In the genomic region with DNA sequence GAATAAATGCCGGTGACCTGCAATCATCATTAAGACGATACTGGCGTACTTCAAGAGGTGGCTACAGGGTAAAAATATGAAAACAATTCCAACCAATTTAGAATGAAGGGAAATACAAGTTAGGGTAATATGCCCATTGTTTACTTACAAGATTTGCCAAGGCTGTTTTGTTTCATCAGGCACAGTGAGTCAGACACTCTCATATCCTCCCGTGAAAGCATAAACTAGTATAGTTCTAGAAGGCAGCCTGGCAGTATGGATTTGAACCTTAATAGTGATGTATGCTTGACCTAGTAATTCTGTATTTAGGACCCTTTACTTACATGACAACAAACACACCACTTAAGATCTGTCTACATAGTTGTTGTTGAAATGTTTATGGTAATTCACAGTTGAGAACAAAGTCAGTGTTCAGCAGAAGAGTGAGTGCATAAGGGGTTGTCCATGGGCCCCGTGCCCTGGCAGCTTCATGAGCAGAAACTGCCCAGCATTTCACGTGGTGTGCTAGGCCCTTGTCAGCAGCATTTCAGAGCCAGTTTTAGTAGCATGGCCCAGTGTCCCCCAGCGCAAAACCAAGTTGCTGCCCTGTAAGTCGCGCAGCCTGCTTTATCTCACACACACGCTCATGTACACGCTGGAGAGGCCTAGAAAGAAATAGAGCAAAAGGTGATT, we compare ENCODE assay signal across 14 cellular contexts.
A peak's percentile ranks its signal among the peaks of the same experiment; 100 is the strongest.
DNase-seq lines count a peak whose midpoint lies in the region; ATAC-seq, FAIRE-seq and TF ChIP-seq lines count a peak whose summit lies in the region.
"Had no signal": no experiment of that assay in that cellular context is flagged by ENCODE, and none has a peak within 500 bp of the region (broad histone marks: within the 10 kb centered on the region; RNA-seq: fewer than 3 reads in every experiment).

No MANE protein-coding gene starts in this region.

- TF ChIP-seq EP300 in A549 (IDR thresholded peaks at IDR 0.05), result no peak

- TF ChIP-seq POLR2A in A549 (IDR thresholded peaks at IDR 0.05; ENCODE audit: low read length), result no peak

- peaks cover 81% of the 10 kb centered on the region for H3K36me3 Mint-ChIP-seq in effector memory CD8-positive, alpha-beta T cell (ENCODE audit: insufficient read depth)

- no peaks in the 10 kb centered on the region for H3K9me3 ChIP-seq in A549
- H3K9me3 ChIP-seq in Panc1 (ENCODE audit: control insufficient read depth, insufficient read depth, low read depth, low read length), result no peaks in the 10 kb centered on the region
- H3K9me3 ChIP-seq: upper lobe of left lung had no signal

- intact Hi-C loops in Panc1 (cut with micrococcal nuclease; ENCODE audit: unreplicated experiment), result no loop called here

- TF ChIP-seq CTCF in A549 (IDR thresholded peaks at IDR 0.05) (no peak), Panc1 (IDR thresholded peaks at IDR 0.05) (no peak)

- no peak overlapping the region for H3K4me2 ChIP-seq in A549

- TF ChIP-seq RAD21 in A549 (conservative IDR thresholded peaks at IDR 0.05 in 1 of 2, IDR thresholded peaks at IDR 0.05 in 1 of 2), result no peak

- WGBS in A549 (ENCODE audit: missing lambda C conversion rate), result 87% methylated on average over 11 of the region's 11 CpGs

- POLR2A ChIA-PET in A549 (lab: Yijun Ruan, JAX) (no interaction called here), Panc1 (lab: Charles Lee) (interaction anchor here (0.5 kb wide), 1 partner anchor 38 kb away, joined by 4 read pairs; no protein-coding TSS in a partner anchor)

- H3K27ac Mint-ChIP-seq in effector memory CD8-positive, alpha-beta T cell, result peak overlapping the region in 1 of 2 donors; percentile 51

- H3K4me3 Mint-ChIP-seq in effector memory CD8-positive, alpha-beta T cell, result no peak overlapping the region
- H3K4me3 Mint-ChIP-seq: central memory CD8-positive, alpha-beta T cell had no signal

- DNase-seq in A549 (ENCODE audit: low read depth in 1 of 2, low spot score in 1 of 2) (no peak), Panc1 (ENCODE audit: low read depth, low spot score) (peak; percentile 54), epithelial cell of prostate (ENCODE audit: low read depth, low spot score) (peak; percentile 8), NCI-H146 treated with DMSO at 0.1 percent for 48 hours (lab: John Stamatoyannopoulos, UW; ENCODE audit: unreplicated experiment) (no peak)
- no peak for DNase-seq in stimulated activated CD4-positive, alpha-beta T cell treated with anti-CD3 and anti-CD28 coated beads, Interleukin-4, amount 100 ng/mL, for 24 hours
- no peak for DNase-seq in effector memory CD8-positive, alpha-beta T cell
- DNase-seq: KG1, NCI-H2171, upper lobe of left lung had no signal

- no peak; a peak in 1 of 6 replicates for ATAC-seq in A549
- peak; percentile 59; the same call in 1 of the 2 replicates for ATAC-seq in Panc1
- ATAC-seq in HG03571 (IDR thresholded peaks at IDR 0.05; ENCODE audit: unreplicated experiment), result no peak
- no peak for ATAC-seq in effector memory CD8-positive, alpha-beta T cell (replicated peaks)

- H3K27me3 ChIP-seq in Panc1 (ENCODE audit: control insufficient read depth, insufficient read depth, low read length) (no peaks in the 10 kb centered on the region), layer of hippocampus (ENCODE audit: control insufficient read depth, insufficient read depth, low read length) (no peaks in the 10 kb centered on the region)
- H3K27me3 ChIP-seq: upper lobe of left lung had no signal

- no peaks in the 10 kb centered on the region for H3K9me3 Mint-ChIP-seq in effector memory CD8-positive, alpha-beta T cell
- H3K9me3 Mint-ChIP-seq: central memory CD8-positive, alpha-beta T cell had no signal

- CTCF ChIA-PET in A549 (lab: Yijun Ruan, JAX), result interaction anchor here (1.0 kb wide), 1 partner anchor 181 kb away, joined by 4 read pairs; no protein-coding TSS in a partner anchor
- CTCF ChIA-PET in Panc1 (lab: Charles Lee), result no interaction called here

- no peak overlapping the region for H3K27ac ChIP-seq in A549
- H3K27ac ChIP-seq in Panc1 (ENCODE audit: low read length), result no peak overlapping the region
- H3K27ac ChIP-seq in epithelial cell of prostate, result peak overlapping the region; percentile 74
- H3K27ac ChIP-seq in layer of hippocampus (ENCODE audit: low read depth, low read length), result peak overlapping the region; percentile 75
- H3K27ac ChIP-seq: upper lobe of left lung had no signal

- FAIRE-seq in A549 (lab: Jason Lieb, UNC), result peak; percentile 36
- FAIRE-seq: RCC 7860, TTC549 had no signal

- peaks cover 3 to 5% of the 10 kb centered on the region in 2 donors for H3K4me1 Mint-ChIP-seq in effector memory CD8-positive, alpha-beta T cell (ENCODE audit: low read depth in 2 of 2)
- H3K4me1 Mint-ChIP-seq: central memory CD8-positive, alpha-beta T cell had no signal

- BruUV-seq in Panc1 (replicated peaks; lab: Mats Ljungman, UMichigan), result no TSS peak

- in situ Hi-C loops in Panc1 (cut with HindIII; ENCODE audit: low pct_unique_long_range_greater_than_20kb, low sequenced_read_pairs), result no loop called here

- H3K4me1 ChIP-seq in A549 (peaks cover 7% of the 10 kb centered on the region; the same call in 1 of the 3 replicates), Panc1 (ENCODE audit: control insufficient read depth, insufficient read depth, low read length) (no peaks in the 10 kb centered on the region)
- H3K4me1 ChIP-seq: upper lobe of left lung had no signal

- no peak overlapping the region for H3K4me3 ChIP-seq in A549
- H3K4me3 ChIP-seq in Panc1 (ENCODE audit: low read depth in 2 of 2, low read length in 2 of 2), result no peak overlapping the region
- H3K4me3 ChIP-seq: upper lobe of left lung had no signal

- no peaks in the 10 kb centered on the region for H3K27me3 Mint-ChIP-seq in effector memory CD8-positive, alpha-beta T cell
- H3K27me3 Mint-ChIP-seq: central memory CD8-positive, alpha-beta T cell had no signal

- H3K36me3 ChIP-seq in Panc1 (ENCODE audit: control insufficient read depth, insufficient read depth, low read length), result peaks cover 11% of the 10 kb centered on the region

TF ChIP-seq in A549, 52 proteins besides CTCF, POLR2A, EP300 and RAD21:
- TF ChIP-seq CHD4 (IDR thresholded peaks at IDR 0.05; ENCODE audit: borderline replicate concordance), result no peak
- no peak for TF ChIP-seq SMC3 (IDR thresholded peaks at IDR 0.05)
- no peak for TF ChIP-seq PHF8 (IDR thresholded peaks at IDR 0.05; ENCODE audit: borderline replicate concordance, low read depth)
- no peak for TF ChIP-seq EHF (CRISPR knock-in tag; IDR thresholded peaks at IDR 0.05)
TF ChIP-seq in A549: peak in this region for 0.

Comparison
In these comparisons a context has a peak if more than half of its experiments do, and no peak if none do; other contexts are left out.
1. DNase-seq: peak in Panc1 (single experiment) and epithelial cell of prostate (single experiment); none in A549 (0 of 2), NCI-H146 treated with DMSO at 0.1 percent for 48 hours (single experiment), stimulated activated CD4-positive, alpha-beta T cell treated with anti-CD3 and anti-CD28 coated beads, Interleukin-4, amount 100 ng/mL, for 24 hours (single experiment) and effector memory CD8-positive, alpha-beta T cell (0 of 3).
2. H3K27ac ChIP-seq: peak in epithelial cell of prostate (single experiment) and layer of hippocampus (single experiment); none in A549 (0 of 2) and Panc1 (single experiment).